In the genomic region with DNA sequence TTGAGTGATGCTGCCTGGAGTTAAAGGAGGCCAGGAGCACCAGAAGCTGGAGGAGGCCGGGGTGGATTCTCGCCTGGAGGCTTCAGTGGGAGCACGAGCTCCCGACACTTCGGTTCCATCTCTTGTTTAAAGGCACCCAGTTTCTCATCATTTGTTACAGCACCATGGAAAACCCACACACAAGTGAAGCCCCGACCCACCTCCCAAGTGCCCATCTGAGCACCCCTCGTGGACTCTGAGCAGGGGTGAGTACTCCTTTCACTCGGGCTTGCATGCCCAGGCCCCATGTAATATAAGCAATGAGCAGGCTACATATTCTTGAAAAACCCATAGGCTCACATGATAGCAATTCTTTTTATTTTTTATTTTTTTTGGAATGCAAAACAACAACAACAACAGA, we compare ENCODE assay signal across 37 cellular contexts.
"Had no signal": no experiment of that assay in that cellular context is flagged by ENCODE, and none has a peak within 500 bp of the region (broad histone marks: within the 10 kb centered on the region; RNA-seq: fewer than 3 reads in every experiment).

No MANE protein-coding gene starts in this region.

- H3K4me3 ChIP-seq: adrenal gland, ascending aorta, body of pancreas, breast epithelium, cardiac muscle cell had no signal

- H3K4me3 Mint-ChIP-seq: activated naive CD4-positive, alpha-beta T cell treated with anti-CD3 and anti-CD28 coated beads for 36 hours; activated naive CD4-positive, alpha-beta T cell treated with anti-CD3 and anti-CD28 coated beads, Interleukin-2, amount 10 ng/mL, durations not matched to agents 7 days and 5 days; activated naive CD4-positive, alpha-beta T cell treated with anti-CD3 and anti-CD28 coated beads, Interleukin-2, amount 50 U/mL, for 24 hours; activated naive CD8-positive, alpha-beta T cell; activated naive CD8-positive, alpha-beta T cell treated with anti-CD3 and anti-CD28 coated beads for 36 hours; activated naive CD8-positive, alpha-beta T cell treated with anti-CD3 and anti-CD28 coated beads, Interleukin-2, amount 10 ng/mL, durations not matched to agents 7 days and 5 days; activated naive CD8-positive, alpha-beta T cell treated with anti-CD3 and anti-CD28 coated beads, Interleukin-2, amount 50 U/mL, for 24 hours; activated T-cell treated with anti-CD3 and anti-CD28 coated beads, Interleukin-2, amount 50 U/mL, for 24 hours; activated T-cell treated with anti-CD3 and anti-CD28 coated beads, Interleukin-2, amount 50 U/mL, for 4 hours; activated T-cell treated with anti-CD3 and anti-CD28 coated beads, Interleukin-2, amount 50 U/mL, for 72 hours; activated T-helper 1 cell treated with anti-CD3 and anti-CD28 coated beads, Interleukin-12 subunit alpha, Interleukin-12 subunit beta, Interleukin-2, Interleukin-4 antibody, amounts not matched to agents 30 ng/mL and 10 ng/mL and 1 ng/mL, durations not matched to agents 14 hours and 24 hours and 36 hours; activated T-helper 17 cell treated with anti-CD3 and anti-CD28 coated beads, Interleukin-2, amount 50 U/mL, for 72 hours; brain; central memory CD8-positive, alpha-beta T cell had no signal

- H3K27me3 ChIP-seq: adrenal gland, ascending aorta, body of pancreas, brain microvascular endothelial cell, breast epithelium, cardiac muscle cell had no signal

- H3K4me1 ChIP-seq: adrenal gland, ascending aorta, body of pancreas, breast epithelium had no signal

- H3K9me3 Mint-ChIP-seq: activated naive CD4-positive, alpha-beta T cell treated with anti-CD3 and anti-CD28 coated beads for 36 hours; activated naive CD4-positive, alpha-beta T cell treated with anti-CD3 and anti-CD28 coated beads, Interleukin-2, amount 10 ng/mL, durations not matched to agents 7 days and 5 days; activated naive CD4-positive, alpha-beta T cell treated with anti-CD3 and anti-CD28 coated beads, Interleukin-2, amount 50 U/mL, for 24 hours; activated naive CD8-positive, alpha-beta T cell treated with anti-CD3 and anti-CD28 coated beads for 36 hours; activated naive CD8-positive, alpha-beta T cell treated with anti-CD3 and anti-CD28 coated beads, Interleukin-2, amount 10 ng/mL, durations not matched to agents 7 days and 5 days; activated naive CD8-positive, alpha-beta T cell treated with anti-CD3 and anti-CD28 coated beads, Interleukin-2, amount 50 U/mL, for 24 hours; activated T-cell treated with anti-CD3 and anti-CD28 coated beads, Interleukin-2, amount 50 U/mL, for 24 hours; activated T-cell treated with anti-CD3 and anti-CD28 coated beads, Interleukin-2, amount 50 U/mL, for 4 hours; activated T-helper 1 cell treated with anti-CD3 and anti-CD28 coated beads, Interleukin-12 subunit alpha, Interleukin-12 subunit beta, Interleukin-2, Interleukin-4 antibody, amounts not matched to agents 30 ng/mL and 10 ng/mL and 1 ng/mL, durations not matched to agents 14 hours and 24 hours and 36 hours; activated T-helper 17 cell treated with anti-CD3 and anti-CD28 coated beads, Interleukin-2, amount 50 U/mL, for 72 hours; activated T-helper 2 cell treated with anti-CD3 and anti-CD28 coated beads, Interferon-gamma antibody, Interleukin-2, Interleukin-4, amounts not matched to agents 10 μg/mL and 5 μg/mL and 100 μg/mL, durations not matched to agents 14 hours and 24 hours and 36 hours; central memory CD8-positive, alpha-beta T cell had no signal

- H3K4me1 Mint-ChIP-seq: activated naive CD4-positive, alpha-beta T cell treated with anti-CD3 and anti-CD28 coated beads, Interleukin-2, amount 10 ng/mL, durations not matched to agents 7 days and 5 days; activated naive CD4-positive, alpha-beta T cell treated with anti-CD3 and anti-CD28 coated beads, Interleukin-2, amount 50 U/mL, for 24 hours; activated naive CD8-positive, alpha-beta T cell treated with anti-CD3 and anti-CD28 coated beads for 36 hours; activated naive CD8-positive, alpha-beta T cell treated with anti-CD3 and anti-CD28 coated beads, Interleukin-2, amount 10 ng/mL, durations not matched to agents 7 days and 5 days; activated naive CD8-positive, alpha-beta T cell treated with anti-CD3 and anti-CD28 coated beads, Interleukin-2, amount 50 U/mL, for 24 hours; activated T-helper 17 cell treated with anti-CD3 and anti-CD28 coated beads, Interleukin-2, amount 50 U/mL, for 72 hours; central memory CD8-positive, alpha-beta T cell had no signal

- H3K36me3 ChIP-seq: adrenal gland, ascending aorta, brain microvascular endothelial cell, breast epithelium, cardiac muscle cell had no signal

- H3K36me3 Mint-ChIP-seq: activated naive CD4-positive, alpha-beta T cell treated with anti-CD3 and anti-CD28 coated beads, Interleukin-2, amount 10 ng/mL, durations not matched to agents 7 days and 5 days; activated naive CD4-positive, alpha-beta T cell treated with anti-CD3 and anti-CD28 coated beads, Interleukin-2, amount 50 U/mL, for 24 hours; activated naive CD4-positive, alpha-beta T cell treated with anti-CD3 and anti-CD28 coated beads, Interleukin-2, amount 50 U/mL, for 72 hours; activated naive CD8-positive, alpha-beta T cell; activated naive CD8-positive, alpha-beta T cell treated with anti-CD3 and anti-CD28 coated beads for 36 hours; activated naive CD8-positive, alpha-beta T cell treated with anti-CD3 and anti-CD28 coated beads, Interleukin-2, amount 10 ng/mL, durations not matched to agents 7 days and 5 days; brain had no signal

- H3K27me3 Mint-ChIP-seq: activated naive CD4-positive, alpha-beta T cell treated with anti-CD3 and anti-CD28 coated beads, Interleukin-2, amount 50 U/mL, for 24 hours; activated naive CD8-positive, alpha-beta T cell; activated naive CD8-positive, alpha-beta T cell treated with anti-CD3 and anti-CD28 coated beads for 36 hours; activated naive CD8-positive, alpha-beta T cell treated with anti-CD3 and anti-CD28 coated beads, Interleukin-2, amount 10 ng/mL, durations not matched to agents 7 days and 5 days; activated naive CD8-positive, alpha-beta T cell treated with anti-CD3 and anti-CD28 coated beads, Interleukin-2, amount 50 U/mL, for 24 hours; brain had no signal

- DNase-seq: activated effector memory CD4-positive, alpha-beta T cell treated with anti-CD3 and anti-CD28 coated beads, Interleukin-2, amount 50 U/mL, for 16 hours; activated effector memory CD4-positive, alpha-beta T cell treated with Interleukin-2 at 50 U/mL for 16 hours; activated gamma-delta T cell; activated gamma-delta T cell treated with Interleukin-2 at 50 U/mL for 16 hours; activated naive CD4-positive, alpha-beta T cell; activated naive CD4-positive, alpha-beta T cell treated with anti-CD3 and anti-CD28 coated beads for 36 hours; activated naive CD4-positive, alpha-beta T cell treated with anti-CD3 and anti-CD28 coated beads, Interleukin-2, amount 10 ng/mL, durations not matched to agents 7 days and 5 days; activated naive CD4-positive, alpha-beta T cell treated with anti-CD3 and anti-CD28 coated beads, Interleukin-2, amount 50 U/mL, for 16 hours; activated naive CD4-positive, alpha-beta T cell treated with Interleukin-2 at 50 U/mL for 16 hours; activated naive CD8-positive, alpha-beta T cell treated with anti-CD3 and anti-CD28 coated beads for 36 hours; activated naive CD8-positive, alpha-beta T cell treated with anti-CD3 and anti-CD28 coated beads, Interleukin-2, amount 10 ng/mL, durations not matched to agents 7 days and 5 days; activated naive CD8-positive, alpha-beta T cell treated with anti-CD3 and anti-CD28 coated beads, Interleukin-2, amount 50 U/mL, for 24 hours; activated T-cell treated with anti-CD3 and anti-CD28 coated beads, Interleukin-2, amount 50 U/mL, for 1 hour; activated T-cell treated with anti-CD3 and anti-CD28 coated beads, Interleukin-2, amount 50 U/mL, for 24 hours; activated T-cell treated with anti-CD3 and anti-CD28 coated beads, Interleukin-2, amount 50 U/mL, for 4 hours; activated T-cell treated with anti-CD3 and anti-CD28 coated beads, Interleukin-2, amount 50 U/mL, for 48 hours; activated T-cell treated with anti-CD3 and anti-CD28 coated beads, Interleukin-2, amount 50 U/mL, for 72 hours; adrenal gland; amniotic stem cell; amygdala; aorta; body of pancreas; brain microvascular endothelial cell; caudate nucleus; central memory CD4-positive, alpha-beta T cell; cerebellar nuclear complex had no signal

- H3K27ac ChIP-seq: adrenal gland, ascending aorta, body of pancreas, brain microvascular endothelial cell, breast epithelium, cardiac muscle cell had no signal

- H3K27ac Mint-ChIP-seq: activated naive CD4-positive, alpha-beta T cell treated with anti-CD3 and anti-CD28 coated beads for 36 hours; activated naive CD4-positive, alpha-beta T cell treated with anti-CD3 and anti-CD28 coated beads, Interleukin-2, amount 10 ng/mL, durations not matched to agents 7 days and 5 days; activated naive CD4-positive, alpha-beta T cell treated with anti-CD3 and anti-CD28 coated beads, Interleukin-2, amount 50 U/mL, for 24 hours; activated naive CD4-positive, alpha-beta T cell treated with anti-CD3 and anti-CD28 coated beads, Interleukin-2, amount 50 U/mL, for 72 hours; activated naive CD8-positive, alpha-beta T cell; activated naive CD8-positive, alpha-beta T cell treated with anti-CD3 and anti-CD28 coated beads for 36 hours; activated naive CD8-positive, alpha-beta T cell treated with anti-CD3 and anti-CD28 coated beads, Interleukin-2, amount 10 ng/mL, durations not matched to agents 7 days and 5 days; activated naive CD8-positive, alpha-beta T cell treated with anti-CD3 and anti-CD28 coated beads, Interleukin-2, amount 50 U/mL, for 24 hours; activated T-cell treated with anti-CD3 and anti-CD28 coated beads, Interleukin-2, amount 50 U/mL, for 24 hours; activated T-cell treated with anti-CD3 and anti-CD28 coated beads, Interleukin-2, amount 50 U/mL, for 72 hours; activated T-helper 1 cell treated with anti-CD3 and anti-CD28 coated beads, Interleukin-12 subunit alpha, Interleukin-12 subunit beta, Interleukin-2, Interleukin-4 antibody, amounts not matched to agents 30 ng/mL and 10 ng/mL and 1 ng/mL, durations not matched to agents 14 hours and 24 hours and 36 hours; activated T-helper 17 cell treated with anti-CD3 and anti-CD28 coated beads, Interleukin-2, amount 50 U/mL, for 72 hours; activated T-helper 2 cell treated with anti-CD3 and anti-CD28 coated beads, Interferon-gamma antibody, Interleukin-2, Interleukin-4, amounts not matched to agents 10 μg/mL and 5 μg/mL and 100 μg/mL, durations not matched to agents 14 hours and 24 hours and 36 hours; brain had no signal

- H3K9me3 ChIP-seq: adrenal gland, ascending aorta, body of pancreas, breast epithelium had no signal
